Comparison of ENCODE assay signal across 8 cellular contexts in the genomic region with DNA sequence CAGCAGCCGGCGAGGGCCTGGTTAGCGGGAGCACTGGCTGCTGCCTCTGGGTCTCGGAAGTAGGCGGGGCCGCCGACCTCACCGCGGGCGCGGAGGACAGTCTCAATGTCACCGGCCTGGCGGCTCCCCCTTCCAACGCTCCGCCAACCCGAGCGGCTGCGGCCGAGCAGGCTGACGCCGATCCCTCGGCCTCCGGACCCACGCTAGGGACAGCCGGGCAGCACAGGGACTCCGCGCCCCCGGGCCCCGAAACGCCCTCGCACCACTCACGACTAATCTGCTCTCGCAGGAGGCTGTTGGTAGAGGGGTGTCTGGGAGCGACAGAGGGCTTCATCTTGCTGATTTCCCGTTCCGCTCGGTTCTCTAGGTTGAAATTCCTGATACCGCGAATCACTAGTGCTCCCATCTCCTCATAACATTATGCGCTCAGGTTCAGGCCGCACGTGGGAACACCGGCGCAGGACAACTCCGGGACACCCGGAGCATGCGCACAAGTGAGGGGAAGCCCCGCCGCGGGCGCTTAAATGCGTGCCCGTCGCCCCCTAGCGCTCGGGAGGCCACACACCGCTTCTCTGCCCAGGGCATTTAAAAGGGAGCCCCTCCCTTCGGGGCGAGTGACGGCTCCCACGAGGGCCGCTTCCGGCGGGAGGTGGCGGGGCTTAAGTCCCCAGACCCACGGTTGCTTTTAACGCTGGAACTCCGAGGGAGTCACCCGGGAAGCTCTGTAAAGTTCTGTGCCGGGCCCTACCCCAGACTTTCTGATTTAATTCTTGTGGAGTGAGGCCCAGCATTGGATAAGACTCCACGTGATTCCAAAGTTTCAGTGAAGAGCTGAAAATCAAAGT. TPM values are rescaled to one million over a fixed set of nuclear protein-coding genes. Genes with fewer than 3 reads are reported as not detected.
DNase-seq lines count a peak whose midpoint lies in the region; ATAC-seq and TF ChIP-seq lines count a peak whose summit lies in the region.

A gene (minus strand): TSS at position 496 of the 845 bp plus-strand sequence. CDS start 90 bp downstream, at position 406.

- TF ChIP-seq POLR2A in ovary (IDR thresholded peaks at IDR 0.05) = peak; percentile 58
- TF ChIP-seq POLR2A in thyroid gland (IDR thresholded peaks at IDR 0.05) = peak in 1 of 2 donors; percentile 85

- TF ChIP-seq CTCF in GM12864 (IDR thresholded peaks at IDR 0.05; ENCODE audit: low read depth, low read length, missing control alignments) = peak; percentile 83
- peak; percentile 94 for TF ChIP-seq CTCF in glutamatergic neuron (IDR thresholded peaks at IDR 0.05; ENCODE audit: partially characterized antibody, unreplicated experiment)
- peak; percentile 92 to 95 (median 93) for TF ChIP-seq CTCF in ovary (IDR thresholded peaks at IDR 0.05)
- peak; percentile 62 to 99 (median 92) for TF ChIP-seq CTCF in thyroid gland (IDR thresholded peaks at IDR 0.05)

- H3K36me3 Mint-ChIP-seq in activated naive CD8-positive, alpha-beta T cell = peaks cover 5% of the 10 kb centered on the region
- H3K36me3 Mint-ChIP-seq in glutamatergic neuron (ENCODE audit: unreplicated experiment) = no peaks in the 10 kb centered on the region

- no peak for TF ChIP-seq EP300 in ovary (IDR thresholded peaks at IDR 0.05)

- peak within 1 kb of the TSS; percentile 95 for H3K27ac Mint-ChIP-seq in activated naive CD8-positive, alpha-beta T cell
- H3K27ac Mint-ChIP-seq in glutamatergic neuron (ENCODE audit: unreplicated experiment) = peak within 1 kb of the TSS; percentile 88

- WGBS in ovary, 3 donors = 0 to 1% (median 0%) methylated on average over 64 to 71 of the region's 71 CpGs
- WGBS in thyroid gland, 2 donors = 1% methylated on average over 27 to 38 of the region's 71 CpGs

- intact Hi-C loops in ovary (cut with DNase I) (loop anchor here in 3 of 4 donors (5.0 to 10.0 kb wide), 3 partner anchors 155 to 160 kb away; no protein-coding TSS in a partner anchor), thyroid gland (cut with DNase I) (no loop called here)

- no peaks in the 10 kb centered on the region for H3K27me3 Mint-ChIP-seq in activated naive CD8-positive, alpha-beta T cell
- H3K27me3 Mint-ChIP-seq in glutamatergic neuron (ENCODE audit: unreplicated experiment) = peaks cover 3% of the 10 kb centered on the region

- peak within 1 kb of the TSS; percentile 94 for H3K4me3 Mint-ChIP-seq in activated naive CD8-positive, alpha-beta T cell
- H3K4me3 Mint-ChIP-seq in glutamatergic neuron (ENCODE audit: unreplicated experiment) = peak within 1 kb of the TSS; percentile 89

- H3K4me1 ChIP-seq in ovary (ENCODE audit: insufficient read depth) = peaks cover 6% of the 10 kb centered on the region
- peaks cover 7 to 15% of the 10 kb centered on the region in 2 donors for H3K4me1 ChIP-seq in thyroid gland

- H3K4me1 Mint-ChIP-seq in activated naive CD8-positive, alpha-beta T cell (ENCODE audit: low read depth) = peaks cover 42% of the 10 kb centered on the region
- peaks cover 21% of the 10 kb centered on the region for H3K4me1 Mint-ChIP-seq in glutamatergic neuron (ENCODE audit: low read depth, unreplicated experiment)

- peak; percentile 90 for ATAC-seq in HG02623 (IDR thresholded peaks at IDR 0.05; ENCODE audit: unreplicated experiment)

- H3K4me3 ChIP-seq in GM12864 (ENCODE audit: low read depth, low read length) (peak within 1 kb of the TSS; percentile 56), ovary (peak within 1 kb of the TSS; percentile 69), thyroid gland (replicated peaks in 1 of 3) (peak within 1 kb of the TSS; percentile 55 to 79 (median 65))

- H3K36me3 ChIP-seq in ovary (no peaks in the 10 kb centered on the region), thyroid gland (peaks cover 7 to 13% of the 10 kb centered on the region in 2 donors)

- DNase-seq in GM12864 (ENCODE audit: low read depth) (peak; percentile 75), NCI-H1092 treated with DMSO at 0.1 percent for 48 hours (lab: John Stamatoyannopoulos, UW) (peak; percentile 89), SKM-1 (lab: John Stamatoyannopoulos, UW; ENCODE audit: unreplicated experiment) (peak; percentile 88), glutamatergic neuron (peak; percentile 98), ovary (peak; percentile 96 to 98 (median 97)), thyroid gland (peak; percentile 97 to 99)

- H3K9me3 ChIP-seq in ovary = no peaks in the 10 kb centered on the region
- H3K9me3 ChIP-seq in thyroid gland = no peaks in the 10 kb centered on the region

- H3K9me3 Mint-ChIP-seq in activated naive CD8-positive, alpha-beta T cell (ENCODE audit: low read depth) = no peaks in the 10 kb centered on the region
- peaks cover 2% of the 10 kb centered on the region for H3K9me3 Mint-ChIP-seq in glutamatergic neuron (ENCODE audit: unreplicated experiment)

- H3K27me3 ChIP-seq in ovary (no peaks in the 10 kb centered on the region), thyroid gland (no peaks in the 10 kb centered on the region)

- peak within 1 kb of the TSS; percentile 76 to 81 for H3K27ac ChIP-seq in ovary
- H3K27ac ChIP-seq in thyroid gland = peak within 1 kb of the TSS; percentile 82 to 95 (median 94)

RNA-seq across cellular contexts. Expression of the gene that starts here (rescaled TPM):
- total RNA-seq in glutamatergic neuron (ENCODE audit: unreplicated experiment) (45.3 TPM), ovary (10 to 100 TPM; 10.3 to 35.5 (median 18.2) TPM), thyroid gland (10 to 100 TPM; 17.1 to 34.8 (median 29.2) TPM)
- polyA plus RNA-seq in ovary = 10 to 100 TPM; 11.8 to 24.7 TPM

Comparison
In these comparisons a context has a peak if more than half of its experiments do, and no peak if none do; other contexts are left out.
1. Peak in every context shown above with its lines: DNase-seq, ATAC-seq, H3K4me3 ChIP-seq and H3K27ac ChIP-seq.